1 cellular context compared by ENCODE assay signal in the genomic region with DNA sequence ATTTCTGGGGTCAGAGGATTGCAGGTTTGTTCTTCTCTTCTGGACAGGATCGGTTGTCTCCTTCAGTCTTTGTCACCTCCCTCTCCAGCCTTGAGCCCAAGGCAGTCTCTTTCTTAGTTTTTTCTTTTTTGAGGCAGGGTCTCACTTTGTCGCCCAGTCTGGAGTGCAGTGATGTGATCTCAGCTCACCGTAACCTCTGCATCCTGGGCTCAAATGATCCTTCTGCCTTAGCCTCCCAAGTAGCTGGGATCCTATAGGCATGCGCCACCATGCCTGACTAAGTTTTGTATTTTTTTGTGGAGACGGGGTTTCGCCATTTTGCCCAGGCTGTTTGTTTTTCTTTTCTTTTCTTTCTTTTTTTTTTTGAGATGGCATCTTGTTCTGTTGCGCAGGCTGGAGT.
TF ChIP-seq lines count a peak whose summit lies in the region.

No MANE protein-coding gene starts in this region.

TF ChIP-seq in HEK293, 187 proteins besides CTCF, POLR2A, EP300 and RAD21 (continued from another document):
- TF ChIP-seq, protein P1, sequence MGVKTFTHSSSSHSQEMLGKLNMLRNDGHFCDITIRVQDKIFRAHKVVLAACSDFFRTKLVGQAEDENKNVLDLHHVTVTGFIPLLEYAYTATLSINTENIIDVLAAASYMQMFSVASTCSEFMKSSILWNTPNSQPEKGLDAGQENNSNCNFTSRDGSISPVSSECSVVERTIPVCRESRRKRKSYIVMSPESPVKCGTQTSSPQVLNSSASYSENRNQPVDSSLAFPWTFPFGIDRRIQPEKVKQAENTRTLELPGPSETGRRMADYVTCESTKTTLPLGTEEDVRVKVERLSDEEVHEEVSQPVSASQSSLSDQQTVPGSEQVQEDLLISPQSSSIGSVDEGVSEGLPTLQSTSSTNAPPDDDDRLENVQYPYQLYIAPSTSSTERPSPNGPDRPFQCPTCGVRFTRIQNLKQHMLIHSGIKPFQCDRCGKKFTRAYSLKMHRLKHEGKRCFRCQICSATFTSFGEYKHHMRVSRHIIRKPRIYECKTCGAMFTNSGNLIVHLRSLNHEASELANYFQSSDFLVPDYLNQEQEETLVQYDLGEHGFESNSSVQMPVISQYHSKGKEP (tag by site-specific recombination; IDR thresholded peaks at IDR 0.05) = no peak
- TF ChIP-seq ZNF335 (tag by site-specific recombination; conservative IDR thresholded peaks at IDR 0.05) (peak; percentile 28; the same call in 1 of the 2 replicates), ZNF175 (tag by site-specific recombination; IDR thresholded peaks at IDR 0.05) (no peak), ZNF133 (tag by site-specific recombination; IDR thresholded peaks at IDR 0.05) (no peak), SP7 (tag by site-specific recombination; IDR thresholded peaks at IDR 0.05) (no peak), MEIS1 (CRISPR knock-in tag; IDR thresholded peaks at IDR 0.05; ENCODE audit: borderline replicate concordance) (no peak), ZNF16 (tag by site-specific recombination; IDR thresholded peaks at IDR 0.05; ENCODE audit: low read depth) (no peak), GLI2 (tag by site-specific recombination; IDR thresholded peaks at IDR 0.05; ENCODE audit: borderline replicate concordance, low read depth) (no peak), ZNF561 (tag by site-specific recombination; IDR thresholded peaks at IDR 0.05; ENCODE audit: borderline replicate concordance) (no peak), GFI1B (tag by site-specific recombination; IDR thresholded peaks at IDR 0.05) (no peak), SP3 (tag by site-specific recombination; IDR thresholded peaks at IDR 0.05) (no peak), ZNF791 (tag by site-specific recombination; IDR thresholded peaks at IDR 0.05) (no peak), ZNF571 (tag by site-specific recombination; IDR thresholded peaks at IDR 0.05) (no peak), ZNF155 (tag by site-specific recombination; IDR thresholded peaks at IDR 0.05) (no peak), SCRT2 (tag by site-specific recombination; IDR thresholded peaks at IDR 0.05) (no peak), ZNF140 (tag by site-specific recombination; IDR thresholded peaks at IDR 0.05) (no peak), ZNF354C (tag by site-specific recombination; IDR thresholded peaks at IDR 0.05; ENCODE audit: borderline replicate concordance, low read depth) (no peak), HOXD13 (CRISPR knock-in tag; IDR thresholded peaks at IDR 0.05; ENCODE audit: borderline replicate concordance) (no peak), ZNF121 (tag by site-specific recombination; IDR thresholded peaks at IDR 0.05) (peak; percentile 15; the same call in 1 of the 2 replicates), YY1 (tag by site-specific recombination; IDR thresholded peaks at IDR 0.05) (no peak), ZNF48 (tag by site-specific recombination; IDR thresholded peaks at IDR 0.05) (no peak), ZNF132 (tag by site-specific recombination; IDR thresholded peaks at IDR 0.05; ENCODE audit: borderline replicate concordance) (no peak)
- TF ChIP-seq, protein P2, sequence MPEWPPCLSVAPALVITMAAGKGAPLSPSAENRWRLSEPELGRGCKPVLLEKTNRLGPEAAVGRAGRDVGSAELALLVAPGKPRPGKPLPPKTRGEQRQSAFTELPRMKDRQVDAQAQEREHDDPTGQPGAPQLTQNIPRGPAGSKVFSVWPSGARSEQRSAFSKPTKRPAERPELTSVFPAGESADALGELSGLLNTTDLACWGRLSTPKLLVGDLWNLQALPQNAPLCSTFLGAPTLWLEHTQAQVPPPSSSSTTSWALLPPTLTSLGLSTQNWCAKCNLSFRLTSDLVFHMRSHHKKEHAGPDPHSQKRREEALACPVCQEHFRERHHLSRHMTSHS (tag by site-specific recombination; IDR thresholded peaks at IDR 0.05) = no peak
- TF ChIP-seq, protein P3, sequence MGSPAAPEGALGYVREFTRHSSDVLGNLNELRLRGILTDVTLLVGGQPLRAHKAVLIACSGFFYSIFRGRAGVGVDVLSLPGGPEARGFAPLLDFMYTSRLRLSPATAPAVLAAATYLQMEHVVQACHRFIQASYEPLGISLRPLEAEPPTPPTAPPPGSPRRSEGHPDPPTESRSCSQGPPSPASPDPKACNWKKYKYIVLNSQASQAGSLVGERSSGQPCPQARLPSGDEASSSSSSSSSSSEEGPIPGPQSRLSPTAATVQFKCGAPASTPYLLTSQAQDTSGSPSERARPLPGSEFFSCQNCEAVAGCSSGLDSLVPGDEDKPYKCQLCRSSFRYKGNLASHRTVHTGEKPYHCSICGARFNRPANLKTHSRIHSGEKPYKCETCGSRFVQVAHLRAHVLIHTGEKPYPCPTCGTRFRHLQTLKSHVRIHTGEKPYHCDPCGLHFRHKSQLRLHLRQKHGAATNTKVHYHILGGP (tag by site-specific recombination; IDR thresholded peaks at IDR 0.05) = no peak
- TF ChIP-seq, protein P4, sequence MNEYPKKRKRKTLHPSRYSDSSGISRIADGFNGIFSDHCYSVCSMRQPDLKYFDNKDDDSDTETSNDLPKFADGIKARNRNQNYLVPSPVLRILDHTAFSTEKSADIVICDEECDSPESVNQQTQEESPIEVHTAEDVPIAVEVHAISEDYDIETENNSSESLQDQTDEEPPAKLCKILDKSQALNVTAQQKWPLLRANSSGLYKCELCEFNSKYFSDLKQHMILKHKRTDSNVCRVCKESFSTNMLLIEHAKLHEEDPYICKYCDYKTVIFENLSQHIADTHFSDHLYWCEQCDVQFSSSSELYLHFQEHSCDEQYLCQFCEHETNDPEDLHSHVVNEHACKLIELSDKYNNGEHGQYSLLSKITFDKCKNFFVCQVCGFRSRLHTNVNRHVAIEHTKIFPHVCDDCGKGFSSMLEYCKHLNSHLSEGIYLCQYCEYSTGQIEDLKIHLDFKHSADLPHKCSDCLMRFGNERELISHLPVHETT (tag by site-specific recombination; IDR thresholded peaks at IDR 0.05) = 0 out of 2 replicates have a peak, but pooled peaks have one; percentile 6
- TF ChIP-seq, protein P5, sequence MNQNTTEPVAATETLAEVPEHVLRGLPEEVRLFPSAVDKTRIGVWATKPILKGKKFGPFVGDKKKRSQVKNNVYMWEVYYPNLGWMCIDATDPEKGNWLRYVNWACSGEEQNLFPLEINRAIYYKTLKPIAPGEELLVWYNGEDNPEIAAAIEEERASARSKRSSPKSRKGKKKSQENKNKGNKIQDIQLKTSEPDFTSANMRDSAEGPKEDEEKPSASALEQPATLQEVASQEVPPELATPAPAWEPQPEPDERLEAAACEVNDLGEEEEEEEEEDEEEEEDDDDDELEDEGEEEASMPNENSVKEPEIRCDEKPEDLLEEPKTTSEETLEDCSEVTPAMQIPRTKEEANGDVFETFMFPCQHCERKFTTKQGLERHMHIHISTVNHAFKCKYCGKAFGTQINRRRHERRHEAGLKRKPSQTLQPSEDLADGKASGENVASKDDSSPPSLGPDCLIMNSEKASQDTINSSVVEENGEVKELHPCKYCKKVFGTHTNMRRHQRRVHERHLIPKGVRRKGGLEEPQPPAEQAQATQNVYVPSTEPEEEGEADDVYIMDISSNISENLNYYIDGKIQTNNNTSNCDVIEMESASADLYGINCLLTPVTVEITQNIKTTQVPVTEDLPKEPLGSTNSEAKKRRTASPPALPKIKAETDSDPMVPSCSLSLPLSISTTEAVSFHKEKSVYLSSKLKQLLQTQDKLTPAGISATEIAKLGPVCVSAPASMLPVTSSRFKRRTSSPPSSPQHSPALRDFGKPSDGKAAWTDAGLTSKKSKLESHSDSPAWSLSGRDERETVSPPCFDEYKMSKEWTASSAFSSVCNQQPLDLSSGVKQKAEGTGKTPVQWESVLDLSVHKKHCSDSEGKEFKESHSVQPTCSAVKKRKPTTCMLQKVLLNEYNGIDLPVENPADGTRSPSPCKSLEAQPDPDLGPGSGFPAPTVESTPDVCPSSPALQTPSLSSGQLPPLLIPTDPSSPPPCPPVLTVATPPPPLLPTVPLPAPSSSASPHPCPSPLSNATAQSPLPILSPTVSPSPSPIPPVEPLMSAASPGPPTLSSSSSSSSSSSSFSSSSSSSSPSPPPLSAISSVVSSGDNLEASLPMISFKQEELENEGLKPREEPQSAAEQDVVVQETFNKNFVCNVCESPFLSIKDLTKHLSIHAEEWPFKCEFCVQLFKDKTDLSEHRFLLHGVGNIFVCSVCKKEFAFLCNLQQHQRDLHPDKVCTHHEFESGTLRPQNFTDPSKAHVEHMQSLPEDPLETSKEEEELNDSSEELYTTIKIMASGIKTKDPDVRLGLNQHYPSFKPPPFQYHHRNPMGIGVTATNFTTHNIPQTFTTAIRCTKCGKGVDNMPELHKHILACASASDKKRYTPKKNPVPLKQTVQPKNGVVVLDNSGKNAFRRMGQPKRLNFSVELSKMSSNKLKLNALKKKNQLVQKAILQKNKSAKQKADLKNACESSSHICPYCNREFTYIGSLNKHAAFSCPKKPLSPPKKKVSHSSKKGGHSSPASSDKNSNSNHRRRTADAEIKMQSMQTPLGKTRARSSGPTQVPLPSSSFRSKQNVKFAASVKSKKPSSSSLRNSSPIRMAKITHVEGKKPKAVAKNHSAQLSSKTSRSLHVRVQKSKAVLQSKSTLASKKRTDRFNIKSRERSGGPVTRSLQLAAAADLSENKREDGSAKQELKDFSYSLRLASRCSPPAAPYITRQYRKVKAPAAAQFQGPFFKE (tag by site-specific recombination; IDR thresholded peaks at IDR 0.05; ENCODE audit: borderline replicate concordance) = no peak
